8 cellular contexts compared by ENCODE assay signal in genomic region chr22:24423519-24424000, GRCh38. TPM values are rescaled to one million over a fixed set of nuclear protein-coding genes. Genes with fewer than 3 reads are reported as not detected.
DNase-seq lines count a peak whose midpoint lies in the region; ATAC-seq and TF ChIP-seq lines count a peak whose summit lies in the region.

No MANE protein-coding gene starts in this region.

- TF ChIP-seq CTCF in left ventricle myocardium inferior (IDR thresholded peaks at IDR 0.05; ENCODE audit: borderline replicate concordance) = peak; percentile 97

- no peaks in the 10 kb centered on the region for H3K36me3 ChIP-seq in left ventricle myocardium inferior

- H3K4me3 ChIP-seq in left ventricle myocardium inferior = peak overlapping the region; percentile 89
- peak overlapping the region; percentile 49 for H3K4me3 ChIP-seq in skeletal muscle cell (ENCODE audit: low read depth, low read length)

- no peak for ATAC-seq in HG03095 (IDR thresholded peaks at IDR 0.05; ENCODE audit: unreplicated experiment)

- peaks cover 81% of the 10 kb centered on the region for H3K4me1 ChIP-seq in left ventricle myocardium inferior

- DNase-seq in NCI-H146 (lab: John Stamatoyannopoulos, UW) = peak; percentile 20
- no peak for DNase-seq in NCI-H146 treated with DMSO at 0.1 percent for 48 hours (lab: John Stamatoyannopoulos, UW; ENCODE audit: unreplicated experiment)
- DNase-seq in activated naive CD4-positive, alpha-beta T cell treated with anti-CD3 and anti-CD28 coated beads, Interleukin-2, amount 50 U/mL, for 16 hours = peak; percentile 65
- peak; percentile 71 for DNase-seq in left ventricle myocardium inferior
- no peak for DNase-seq in skeletal muscle cell (ENCODE audit: low read depth)
- no peak for DNase-seq in KBM-7

- in situ Hi-C loops in KBM-7 (cut with MboI; ENCODE audit: low pct_unique_long_range_greater_than_20kb, low sequenced_read_pairs) = no loop called here

- intact Hi-C loops in left ventricle myocardium inferior (cut with micrococcal nuclease) = loop anchor here (10.0 kb wide), 1 partner anchor 61 kb away; no protein-coding TSS in a partner anchor

- H3K27me3 ChIP-seq in left ventricle myocardium inferior (ENCODE audit: low read depth) = no peaks in the 10 kb centered on the region

- 0 out of 2 replicates have a peak, but pooled peaks have one; percentile 17 for TF ChIP-seq POLR2A in Raji (IDR thresholded peaks at IDR 0.05; ENCODE audit: insufficient read depth, low read depth, low read length)

- peak overlapping the region; percentile 87 for H3K27ac ChIP-seq in left ventricle myocardium inferior (replicated peaks)

- H3K9me3 ChIP-seq in left ventricle myocardium inferior (replicated peaks) = no peaks in the 10 kb centered on the region

RNA-seq across cellular contexts. Expression of gene ADORA2A, which starts 3.8 kb away (rescaled TPM):
- total RNA-seq in left ventricle myocardium inferior = 3.6 TPM

Comparison
In these comparisons a context has a peak if more than half of its experiments do, and no peak if none do; other contexts are left out.
1. DNase-seq: peak in NCI-H146 (single experiment), activated naive CD4-positive, alpha-beta T cell treated with anti-CD3 and anti-CD28 coated beads, Interleukin-2, amount 50 U/mL, for 16 hours (single experiment) and left ventricle myocardium inferior (single experiment); none in NCI-H146 treated with DMSO at 0.1 percent for 48 hours (single experiment), skeletal muscle cell (single experiment) and KBM-7 (single experiment).